In the genomic region with DNA sequence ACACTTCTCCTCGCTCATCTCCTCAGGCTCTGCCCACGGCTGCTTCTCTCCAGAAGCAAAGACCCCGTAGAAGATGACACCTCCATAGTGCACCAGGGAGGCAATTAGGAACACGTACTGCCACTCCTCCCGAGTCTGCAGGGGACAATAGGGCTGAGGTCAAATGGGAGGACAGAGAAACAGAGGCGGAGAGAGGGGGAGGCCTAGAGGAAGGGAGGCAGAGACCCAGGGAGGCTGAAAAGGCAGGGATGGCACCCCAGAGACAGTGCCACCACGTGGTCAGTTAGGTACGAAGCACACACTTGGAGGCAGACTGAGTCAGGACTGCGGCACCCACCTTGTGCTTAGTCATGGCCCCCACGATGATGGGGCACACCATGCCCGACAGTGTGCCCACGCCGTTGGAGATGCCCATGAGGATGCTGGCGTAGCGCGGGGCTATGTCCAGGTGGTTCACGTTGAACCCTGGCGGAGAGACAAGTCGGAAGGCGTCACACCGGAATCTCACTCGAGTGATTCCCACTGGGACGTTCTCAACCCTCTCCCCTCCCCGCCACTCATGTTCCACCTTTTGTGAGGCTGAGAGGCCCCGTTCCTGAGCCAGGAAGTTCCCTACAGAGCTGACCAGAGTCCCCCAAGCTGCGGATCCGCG, we compare ENCODE assay signal across 8 cellular contexts. TPM values are rescaled to one million over a fixed set of nuclear protein-coding genes. Genes with fewer than 3 reads are reported as not detected.
DNase-seq lines count a peak whose midpoint lies in the region; ATAC-seq and TF ChIP-seq lines count a peak whose summit lies in the region.
"Had no signal": no experiment of that assay in that cellular context is flagged by ENCODE, and none has a peak within 500 bp of the region (broad histone marks: within the 10 kb centered on the region; RNA-seq: fewer than 3 reads in every experiment).

No MANE protein-coding gene starts in this region.

- H3K27ac Mint-ChIP-seq in Calu3 (ENCODE audit: unreplicated experiment) (no peak overlapping the region), memory B cell (no peak overlapping the region)

- H3K36me3 Mint-ChIP-seq in Calu3 (ENCODE audit: insufficient read depth, unreplicated experiment) = peaks cover 1% of the 10 kb centered on the region
- peaks cover 1% of the 10 kb centered on the region for H3K36me3 Mint-ChIP-seq in memory B cell

- H3K27me3 Mint-ChIP-seq in Calu3 (ENCODE audit: unreplicated experiment) = peaks cover 96% of the 10 kb centered on the region
- H3K27me3 Mint-ChIP-seq in memory B cell = peaks cover 59% of the 10 kb centered on the region

- H3K27ac ChIP-seq in RWPE1 = no peak overlapping the region

- peak; percentile 35 for ATAC-seq in memory B cell (ENCODE audit: low read depth)
- no peak for ATAC-seq in GM18498 (IDR thresholded peaks at IDR 0.05; ENCODE audit: unreplicated experiment)
- ATAC-seq in HG02571 (IDR thresholded peaks at IDR 0.05; ENCODE audit: unreplicated experiment) = no peak

- intact Hi-C loops in Calu3 (cut with micrococcal nuclease; ENCODE audit: unreplicated experiment) = no loop called here

- DNase-seq in Calu3 (peak; percentile 20), GM20000 (ENCODE audit: low spot score) (no peak), UCSD-AML1 (lab: John Stamatoyannopoulos, UW; ENCODE audit: unreplicated experiment) (peak; percentile 25), memory B cell (ENCODE audit: low spot score in 2 of 2) (no peak), RWPE1 (ENCODE audit: low spot score) (no peak)

- POLR2A ChIA-PET in RWPE1 (lab: Yijun Ruan, JAX; ENCODE audit: low non-redundant PET) = no interaction called here

- no TSS peak for BruUV-seq in Calu3 (replicated peaks; lab: Mats Ljungman, UMichigan)

- H3K4me3 Mint-ChIP-seq in Calu3 (ENCODE audit: low read depth, unreplicated experiment) (no peak overlapping the region), memory B cell (no peak overlapping the region)

- CTCF ChIA-PET in Calu3 (lab: Charles Lee) (no interaction called here), RWPE1 (lab: Yijun Ruan, JAX) (interaction anchor here (1.1 to 1.4 kb wide), 2 partner anchors 36 to 39 kb away, joined by 3 read pairs; no protein-coding TSS in a partner anchor)

- H3K9me3 Mint-ChIP-seq in Calu3 (ENCODE audit: low read depth, unreplicated experiment) (peaks cover 3% of the 10 kb centered on the region), memory B cell (no peaks in the 10 kb centered on the region)

- H3K4me1 Mint-ChIP-seq in Calu3 (ENCODE audit: low read depth, unreplicated experiment) (peaks cover 14% of the 10 kb centered on the region), memory B cell (peaks cover 46% of the 10 kb centered on the region)

- TF ChIP-seq CTCF in Calu3 (IDR thresholded peaks at IDR 0.05; ENCODE audit: unreplicated experiment) (no peak), GM20000 (IDR thresholded peaks at IDR 0.05; ENCODE audit: extremely low read depth, missing control alignments) (peak; percentile 32), RWPE1 (conservative IDR thresholded peaks at IDR 0.05; ENCODE audit: low read depth) (no peak; the same call in 1 of the 2 replicates)

RNA-seq across cellular contexts. Expression of a gene that starts 5.6 kb away (rescaled TPM):
- not detected in 2 replicates for total RNA-seq in Calu3 (2022)
- total RNA-seq: H7 had no signal

RNA-seq across cellular contexts. Expression of a gene that starts 7.6 kb away (rescaled TPM):
- total RNA-seq in Calu3 (2022) = not detected in 2 replicates
- total RNA-seq: H7 had no signal

RNA-seq across cellular contexts. Expression of a gene that starts 10.5 kb away (rescaled TPM):
- total RNA-seq in Calu3 (2022) = not detected in 2 replicates

RNA-seq across cellular contexts. Expression of a gene that starts 20.8 kb away (rescaled TPM):
- total RNA-seq in Calu3 (2022) = 127 and 141 TPM in 2 replicates

RNA-seq across cellular contexts. Expression of a gene that starts 22.2 kb away (rescaled TPM):
- total RNA-seq in Calu3 (2022) = 34.4 and 36.1 TPM in 2 replicates

Comparison
In these comparisons a context has a peak if more than half of its experiments do, and no peak if none do; other contexts are left out.
1. DNase-seq: peak in Calu3 (single experiment) and UCSD-AML1 (single experiment); none in GM20000 (single experiment), memory B cell (0 of 2) and RWPE1 (single experiment).